In genomic region chr4:166104623-166105022, GRCh38 we compare ENCODE assay signal across 21 cellular contexts.
DNase-seq lines count a peak whose midpoint lies in the region; ATAC-seq, FAIRE-seq and TF ChIP-seq lines count a peak whose summit lies in the region.
"Had no signal": no experiment of that assay in that cellular context is flagged by ENCODE, and none has a peak within 500 bp of the region (broad histone marks: within the 10 kb centered on the region; RNA-seq: fewer than 3 reads in every experiment).

No MANE protein-coding gene starts in this region.

- H2BK5ac ChIP-seq in H1 (ENCODE audit: low read depth, low read length), result no peak overlapping the region

- no peak overlapping the region for H2BK12ac ChIP-seq in H1 (ENCODE audit: low read depth, low read length)

- no peaks in the 10 kb centered on the region for H3K4me1 Mint-ChIP-seq in WTC11
- H3K4me1 Mint-ChIP-seq: B cell; CD4-positive, CD25-positive, alpha-beta regulatory T cell had no signal

- H2AK5ac ChIP-seq in H1 (ENCODE audit: low read depth, low read length), result no peak overlapping the region

- H3K27me3 ChIP-seq in H1 (replicated peaks in 1 of 4; ENCODE audit: control insufficient read depth in 3 of 4, extremely low read depth in 1 of 4, insufficient read depth in 3 of 4, low read length in 3 of 4) (no peaks in the 10 kb centered on the region), colonic mucosa (no peaks in the 10 kb centered on the region)
- H3K27me3 ChIP-seq: BLaER1 had no signal

- TF ChIP-seq EP300 in Ishikawa (IDR thresholded peaks at IDR 0.05; ENCODE audit: borderline replicate concordance) (no peak), H1 (IDR thresholded peaks at IDR 0.05; ENCODE audit: borderline replicate concordance in 1 of 2, low read depth in 2 of 2, low read length in 2 of 2) (no peak)

- no peak overlapping the region for H4K8ac ChIP-seq in H1 (ENCODE audit: extremely low read depth, insufficient read depth, low read length)

- no peak overlapping the region for H3K14ac ChIP-seq in H1 (ENCODE audit: insufficient read length)

- CTCF ChIA-PET in WTC11 (lab: Charles Lee) (no interaction called here), H1 (lab: Charles Lee; ENCODE audit: partially characterized antibody) (interaction anchor here (1.1 kb wide), 1 partner anchor 646 kb away, joined by 3 read pairs; no protein-coding TSS in a partner anchor)

- H3K23me2 ChIP-seq in H1 (ENCODE audit: low read depth, low read length), result no peaks in the 10 kb centered on the region

- H2BK120ac ChIP-seq in H1 (replicated peaks; ENCODE audit: low read depth, low read length), result no peak overlapping the region

- no peak overlapping the region for H4K91ac ChIP-seq in H1 (replicated peaks; ENCODE audit: insufficient read length, low read length)

- intact Hi-C loops in colonic mucosa (cut with DNase I), result no loop called here

- 94% methylated on average over 2 of the region's 2 CpGs; no CpG with 5 or more reads in 1 of the 2 experiments for WGBS in H1 (ENCODE audit: extremely low coverage in 1 of 2, insufficient coverage in 1 of 2, insufficient read length in 1 of 2, insufficient replicate concordance in 2 of 2, low coverage in 1 of 2, low lambda C conversion rate in 2 of 2, missing lambda C conversion rate in 1 of 2), 2 experiments

- TF ChIP-seq CTCF in WTC11 (IDR thresholded peaks at IDR 0.05) (no peak), H1 (IDR thresholded peaks at IDR 0.05; ENCODE audit: control extremely low read depth in 1 of 3, insufficient read depth in 1 of 3, low read depth in 1 of 3, low read length in 3 of 3) (no peak), colonic mucosa (IDR thresholded peaks at IDR 0.05) (no peak)

- H3K4me1 ChIP-seq in H1 (replicated peaks in 1 of 4; ENCODE audit: control insufficient read depth in 3 of 4, insufficient read depth in 4 of 4, low read length in 3 of 4) (no peaks in the 10 kb centered on the region), colonic mucosa (no peaks in the 10 kb centered on the region)
- H3K4me1 ChIP-seq: BLaER1, Caco-2 had no signal

- H3K79me2 ChIP-seq in H1 (ENCODE audit: control insufficient read depth in 1 of 2, insufficient read depth in 2 of 2, low read length in 2 of 2), result no peaks in the 10 kb centered on the region

- no peak overlapping the region for H3K4me2 ChIP-seq in H1 (ENCODE audit: insufficient read depth in 1 of 2, low read depth in 2 of 2, low read length in 2 of 2)
- H3K4me2 ChIP-seq: BLaER1 had no signal

- H3K27ac ChIP-seq in H1 (ENCODE audit: low read depth, low read length) (no peak overlapping the region), colonic mucosa (no peak overlapping the region)
- H3K27ac ChIP-seq: 22Rv1, BLaER1, C4-2B had no signal

- H3K56ac ChIP-seq in H1 (replicated peaks; ENCODE audit: insufficient read length, low read depth, low read length), result no peak overlapping the region

- H2BK20ac ChIP-seq in H1 (ENCODE audit: low read length), result no peak overlapping the region

- no peak overlapping the region for H4K5ac ChIP-seq in H1 (ENCODE audit: insufficient read length, low read depth, low read length)

- FAIRE-seq in H1 (lab: Jason Lieb, UNC), result no peak
- FAIRE-seq: GM12892 had no signal

- H3K4ac ChIP-seq in H1 (replicated peaks; ENCODE audit: insufficient read length, low read depth, low read length), result no peak overlapping the region

- H3K9me3 ChIP-seq in H1 (ENCODE audit: insufficient read depth in 2 of 2, low read depth in 1 of 2, low read length in 1 of 2) (no peaks in the 10 kb centered on the region), colonic mucosa (no peaks in the 10 kb centered on the region)
- H3K9me3 ChIP-seq: BLaER1, Caco-2 had no signal

- H3K36me3 ChIP-seq in H1 (ENCODE audit: control insufficient read depth in 2 of 4, insufficient read depth in 4 of 4, low read length in 3 of 4), result no peaks in the 10 kb centered on the region
- H3K36me3 ChIP-seq in colonic mucosa, result no peaks in the 10 kb centered on the region
- H3K36me3 ChIP-seq: BLaER1 had no signal

- no peak overlapping the region for H2BK15ac ChIP-seq in H1 (ENCODE audit: low read length)

- TF ChIP-seq RAD21 in Ishikawa (IDR thresholded peaks at IDR 0.05; ENCODE audit: low read depth), result no peak
- TF ChIP-seq RAD21 in H1 (IDR thresholded peaks at IDR 0.05 in 1 of 2, conservative IDR thresholded peaks at IDR 0.05 in 1 of 2; ENCODE audit: low read depth in 2 of 2, low read length in 2 of 2), result no peak

- no peaks in the 10 kb centered on the region for H3K9me3 Mint-ChIP-seq in WTC11

- H2AFZ ChIP-seq in H1 (ENCODE audit: low read length), result 0 out of 2 replicates have a peak overlapping the region, but pooled peaks have one; percentile 58

- H3K9ac ChIP-seq in H1 (replicated peaks in 1 of 4; ENCODE audit: extremely low read depth in 1 of 4, low read depth in 3 of 4, low read length in 3 of 4) (no peak overlapping the region), colonic mucosa (ENCODE audit: low read depth in 2 of 2, low read length in 2 of 2) (no peak overlapping the region)
- H3K9ac ChIP-seq: BLaER1 had no signal

- H3K4me3 ChIP-seq in H1 (ENCODE audit: extremely low read depth in 1 of 4, insufficient read depth in 2 of 4, low read depth in 3 of 4, low read length in 4 of 4) (no peak overlapping the region), colonic mucosa (no peak overlapping the region)
- H3K4me3 ChIP-seq: BLaER1 had no signal

- H3K18ac ChIP-seq in H1 (ENCODE audit: extremely low read depth, low read length), result no peak overlapping the region

- H3K27ac Mint-ChIP-seq in WTC11, result no peak overlapping the region
- H3K27ac Mint-ChIP-seq: B cell; CD4-positive, CD25-positive, alpha-beta regulatory T cell; CD8-positive, alpha-beta T cell had no signal

- peak; percentile 25 for DNase-seq in DMS53 (lab: John Stamatoyannopoulos, UW)
- no peak for DNase-seq in DMS53 treated with DMSO at 0.1 percent for 48 hours (lab: John Stamatoyannopoulos, UW; ENCODE audit: unreplicated experiment)
- DNase-seq in WTC11 (ENCODE audit: low spot score), result no peak
- DNase-seq in H1 (ENCODE audit: low read depth in 1 of 2, low spot score in 2 of 2), result no peak
- DNase-seq in colonic mucosa, result no peak
- no peak for DNase-seq in SIG-M5 treated with dmso at 0.1 percent for 504 hours (lab: John Stamatoyannopoulos, UW; ENCODE audit: unreplicated experiment)
- DNase-seq: Caco-2; CD4-positive, CD25-positive, alpha-beta regulatory T cell; CD8-positive, alpha-beta T cell; DMS153; DMS79 treated with DMSO at 0.1 percent for 48 hours; GF-D8; GOT3; H7; HCEC 1CT had no signal

- POLR2A ChIA-PET in WTC11 (lab: Charles Lee) (no interaction called here), H1 (lab: Charles Lee; ENCODE audit: partially characterized antibody) (no interaction called here)

- H3K4me3 Mint-ChIP-seq in WTC11, result no peak overlapping the region
- H3K4me3 Mint-ChIP-seq: B cell; CD4-positive, CD25-positive, alpha-beta regulatory T cell; CD8-positive, alpha-beta T cell had no signal

- ATAC-seq in WTC11, result no peak
- ATAC-seq: CD8-positive, alpha-beta T cell had no signal

- H3K36me3 Mint-ChIP-seq in WTC11, result no peaks in the 10 kb centered on the region
- H3K36me3 Mint-ChIP-seq: CD4-positive, CD25-positive, alpha-beta regulatory T cell; CD8-positive, alpha-beta T cell had no signal

- no peak overlapping the region for H3K23ac ChIP-seq in H1 (ENCODE audit: insufficient read length)

- H4K20me1 ChIP-seq in H1 (replicated peaks in 1 of 2; ENCODE audit: control insufficient read depth in 1 of 2, insufficient read depth in 2 of 2, low read length in 2 of 2), result no peaks in the 10 kb centered on the region
- H4K20me1 ChIP-seq: BLaER1 had no signal

- no peaks in the 10 kb centered on the region for H3K79me1 ChIP-seq in H1 (ENCODE audit: low read depth, low read length)

- no peak for TF ChIP-seq POLR2A in H1 (IDR thresholded peaks at IDR 0.05; ENCODE audit: control extremely low read depth in 1 of 2, low read depth in 2 of 2, low read length in 2 of 2)

- H3K27me3 Mint-ChIP-seq in WTC11 (ENCODE audit: low read depth), result no peaks in the 10 kb centered on the region
- H3K27me3 Mint-ChIP-seq: B cell; CD4-positive, CD25-positive, alpha-beta regulatory T cell had no signal

TF ChIP-seq in Ishikawa, 13 proteins besides CTCF, POLR2A, EP300 and RAD21:
- TF ChIP-seq USF1 (IDR thresholded peaks at IDR 0.05), result peak; percentile 29; the same call in 1 of the 2 replicates
- TF ChIP-seq, protein P1, sequence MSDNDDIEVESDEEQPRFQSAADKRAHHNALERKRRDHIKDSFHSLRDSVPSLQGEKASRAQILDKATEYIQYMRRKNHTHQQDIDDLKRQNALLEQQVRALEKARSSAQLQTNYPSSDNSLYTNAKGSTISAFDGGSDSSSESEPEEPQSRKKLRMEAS (IDR thresholded peaks at IDR 0.05), result no peak

TF ChIP-seq in WTC11, 78 proteins besides CTCF, POLR2A, EP300 and RAD21:
- TF ChIP-seq, protein P2, sequence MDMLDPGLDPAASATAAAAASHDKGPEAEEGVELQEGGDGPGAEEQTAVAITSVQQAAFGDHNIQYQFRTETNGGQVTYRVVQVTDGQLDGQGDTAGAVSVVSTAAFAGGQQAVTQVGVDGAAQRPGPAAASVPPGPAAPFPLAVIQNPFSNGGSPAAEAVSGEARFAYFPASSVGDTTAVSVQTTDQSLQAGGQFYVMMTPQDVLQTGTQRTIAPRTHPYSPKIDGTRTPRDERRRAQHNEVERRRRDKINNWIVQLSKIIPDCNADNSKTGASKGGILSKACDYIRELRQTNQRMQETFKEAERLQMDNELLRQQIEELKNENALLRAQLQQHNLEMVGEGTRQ (CRISPR knock-in tag; IDR thresholded peaks at IDR 0.05), result 0 out of 2 replicates have a peak, but pooled peaks have one; percentile 23
- no peak for TF ChIP-seq CBFB (CRISPR knock-in tag; IDR thresholded peaks at IDR 0.05; ENCODE audit: low read depth)

TF ChIP-seq in H1, 55 proteins besides CTCF, POLR2A, EP300 and RAD21:
- no peak for TF ChIP-seq TEAD4 (IDR thresholded peaks at IDR 0.05; ENCODE audit: low read depth, low read length)
- TF ChIP-seq HDAC6 (IDR thresholded peaks at IDR 0.05; ENCODE audit: low read depth, low read length), result no peak
